12 cellular contexts compared by ENCODE assay signal in genomic region chr12:49748306-49748705, GRCh38. TPM values are rescaled to one million over a fixed set of nuclear protein-coding genes. Genes with fewer than 3 reads are reported as not detected.
DNase-seq lines count a peak whose midpoint lies in the region; ATAC-seq and TF ChIP-seq lines count a peak whose summit lies in the region.
"Had no signal": no experiment of that assay in that cellular context is flagged by ENCODE, and none has a peak within 500 bp of the region (broad histone marks: within the 10 kb centered on the region; RNA-seq: fewer than 3 reads in every experiment).

No MANE protein-coding gene starts in this region.

- no CpG with 5 or more reads among the region's 1 CpG for WGBS in trophoblast cell (ENCODE audit: extremely low coverage, insufficient coverage, insufficient read length)

- H3K18ac ChIP-seq in trophoblast cell (ENCODE audit: low read length): no peak overlapping the region

- POLR2A ChIA-PET in RWPE1 (lab: Yijun Ruan, JAX; ENCODE audit: low non-redundant PET): no interaction called here

- H3K9me3 ChIP-seq in trophoblast cell (ENCODE audit: insufficient read depth, low read depth, low read length): no peaks in the 10 kb centered on the region

- no peak overlapping the region for H2BK120ac ChIP-seq in trophoblast cell (ENCODE audit: insufficient read depth, low read length, poor library complexity)

- no peaks in the 10 kb centered on the region for H3K79me1 ChIP-seq in trophoblast cell (ENCODE audit: low read length)

- no peak overlapping the region for H4K8ac ChIP-seq in trophoblast cell (ENCODE audit: low read depth, low read length)

- H2AK5ac ChIP-seq in trophoblast cell (ENCODE audit: low read length): no peak overlapping the region

- no peak overlapping the region for H2BK5ac ChIP-seq in trophoblast cell (ENCODE audit: low read depth, low read length, poor library complexity)

- no peak overlapping the region for H3K4me3 ChIP-seq in trophoblast cell (ENCODE audit: low read depth, low read length)

- no peak overlapping the region for H3K23ac ChIP-seq in trophoblast cell (ENCODE audit: low read length)

- peaks cover 2 to 5% of the 10 kb centered on the region in 2 experiments for H3K4me1 ChIP-seq in trophoblast cell (ENCODE audit: control insufficient read depth in 1 of 2, insufficient read depth in 2 of 2, low read length in 2 of 2)

- no peaks in the 10 kb centered on the region for H3K9me3 Mint-ChIP-seq in activated CD8-positive, alpha-beta memory T cell treated with anti-CD3 and anti-CD28 coated beads, Interleukin-2, amount 10 ng/mL, durations not matched to agents 7 days and 5 days (ENCODE audit: low read depth)
- no peaks in the 10 kb centered on the region for H3K9me3 Mint-ChIP-seq in effector memory CD8-positive, alpha-beta T cell

- H2AFZ ChIP-seq in trophoblast cell (ENCODE audit: insufficient read depth, low read length, poor library complexity): no peak overlapping the region

- H3K4me1 Mint-ChIP-seq in activated CD8-positive, alpha-beta memory T cell treated with anti-CD3 and anti-CD28 coated beads, Interleukin-2, amount 10 ng/mL, durations not matched to agents 7 days and 5 days: peaks cover 86% of the 10 kb centered on the region
- H3K4me1 Mint-ChIP-seq in effector memory CD8-positive, alpha-beta T cell (ENCODE audit: low read depth in 2 of 2): peaks cover 57 to 83% of the 10 kb centered on the region in 2 donors

- H3K27ac ChIP-seq in trophoblast cell (ENCODE audit: low read depth, low read length) (no peak overlapping the region), RWPE1 (no peak overlapping the region)

- no peak overlapping the region for H3K4me2 ChIP-seq in trophoblast cell (ENCODE audit: low read length)

- H3K36me3 Mint-ChIP-seq in activated CD8-positive, alpha-beta memory T cell treated with anti-CD3 and anti-CD28 coated beads, Interleukin-2, amount 10 ng/mL, durations not matched to agents 7 days and 5 days: peaks cover 57% of the 10 kb centered on the region
- peaks cover 39% of the 10 kb centered on the region for H3K36me3 Mint-ChIP-seq in effector memory CD8-positive, alpha-beta T cell (ENCODE audit: insufficient read depth)

- CTCF ChIA-PET in activated CD8-positive, alpha-beta memory T cell treated with anti-CD3 and anti-CD28 coated beads, Interleukin-2, amount 10 ng/mL, durations not matched to agents 7 days and 5 days (lab: Charles Lee): interaction anchor here (0.8 to 3.7 kb wide), 6 partner anchors 10 to 364 kb away, joined by 3 to 22 read pairs (median 4); partner anchors contain the start of gene COX14
- CTCF ChIA-PET in RWPE1 (lab: Yijun Ruan, JAX): interaction anchor here (0.6 kb wide), 1 partner anchor 178 kb away, joined by 3 read pairs; no protein-coding TSS in a partner anchor

- H3K14ac ChIP-seq in trophoblast cell (ENCODE audit: low read length): no peak overlapping the region

- H2BK12ac ChIP-seq in trophoblast cell (ENCODE audit: low read length): no peak overlapping the region

- H3K4me3 Mint-ChIP-seq in activated CD8-positive, alpha-beta memory T cell treated with anti-CD3 and anti-CD28 coated beads, Interleukin-2, amount 10 ng/mL, durations not matched to agents 7 days and 5 days: peak overlapping the region; percentile 22
- peak overlapping the region; percentile 38 to 62 for H3K4me3 Mint-ChIP-seq in effector memory CD8-positive, alpha-beta T cell

- DNase-seq in activated CD8-positive, alpha-beta memory T cell treated with anti-CD3 and anti-CD28 coated beads, Interleukin-2, amount 10 ng/mL, durations not matched to agents 7 days and 5 days: no peak
- no peak for DNase-seq in activated CD8-positive, alpha-beta memory T cell treated with anti-CD3 and anti-CD28 coated beads for 24 hours
- DNase-seq in OCI-M1 (lab: John Stamatoyannopoulos, UW) (peak; percentile 52), trophoblast cell (peak in 1 of 2 donors; percentile 54), left colon (no peak), RWPE1 (ENCODE audit: low spot score) (no peak)
- DNase-seq in effector memory CD8-positive, alpha-beta T cell: no peak
- DNase-seq: activated effector memory CD4-positive, alpha-beta T cell treated with Interleukin-2 at 50 U/mL for 16 hours; cortex of kidney; NCI-H1105; NCI-H510A had no signal

- peak overlapping the region; percentile 84 for H3K27ac Mint-ChIP-seq in activated CD8-positive, alpha-beta memory T cell treated with anti-CD3 and anti-CD28 coated beads, Interleukin-2, amount 10 ng/mL, durations not matched to agents 7 days and 5 days
- H3K27ac Mint-ChIP-seq in effector memory CD8-positive, alpha-beta T cell: peak overlapping the region; percentile 38 to 75

- no peak overlapping the region for H3K9ac ChIP-seq in trophoblast cell (ENCODE audit: low read length)

- H3K27me3 Mint-ChIP-seq in activated CD8-positive, alpha-beta memory T cell treated with anti-CD3 and anti-CD28 coated beads, Interleukin-2, amount 10 ng/mL, durations not matched to agents 7 days and 5 days: no peaks in the 10 kb centered on the region
- H3K27me3 Mint-ChIP-seq in effector memory CD8-positive, alpha-beta T cell: no peaks in the 10 kb centered on the region

- peaks cover 21% of the 10 kb centered on the region for H3K79me2 ChIP-seq in trophoblast cell (ENCODE audit: control insufficient read depth, insufficient read depth, low read length, poor library complexity)

- no peaks in the 10 kb centered on the region for H3K27me3 ChIP-seq in trophoblast cell (ENCODE audit: insufficient read depth, low read length)

- no peak overlapping the region for H4K12ac ChIP-seq in trophoblast cell (ENCODE audit: low read depth, low read length)

- peak overlapping the region; percentile 22 for H3K4ac ChIP-seq in trophoblast cell (ENCODE audit: low read depth, low read length)

- no peak overlapping the region for H4K91ac ChIP-seq in trophoblast cell (ENCODE audit: low read depth, low read length)

- peaks cover 6 to 9% of the 10 kb centered on the region in 2 experiments for H3K36me3 ChIP-seq in trophoblast cell (ENCODE audit: control insufficient read depth in 1 of 2, insufficient read depth in 2 of 2, low read length in 2 of 2)

- intact Hi-C loops in left colon (cut with DNase I, micrococcal nuclease): no loop called here

- no peak for TF ChIP-seq CTCF in RWPE1 (conservative IDR thresholded peaks at IDR 0.05; ENCODE audit: low read depth)

- ATAC-seq in activated CD8-positive, alpha-beta memory T cell treated with anti-CD3 and anti-CD28 coated beads, Interleukin-2, amount 10 ng/mL, durations not matched to agents 7 days and 5 days: no peak
- no peak for ATAC-seq in effector memory CD8-positive, alpha-beta T cell (replicated peaks)
- ATAC-seq in left colon (no peak), HG02798 (IDR thresholded peaks at IDR 0.05; ENCODE audit: poor library complexity, unreplicated experiment) (no peak)

RNA-seq across cellular contexts. Expression of gene TMBIM6, which starts 6.9 kb away (rescaled TPM):
- 100 to 1,000 TPM; 396 to 524 TPM for total RNA-seq in activated CD8-positive, alpha-beta memory T cell treated with anti-CD3 and anti-CD28 coated beads, Interleukin-2, amount 10 ng/mL, durations not matched to agents 7 days and 5 days
- polyA plus RNA-seq in trophoblast cell (2013): 538 and 588 TPM in 2 replicates
- total RNA-seq in left colon: 100 to 1,000 TPM; 880 to 918 TPM

RNA-seq across cellular contexts. Expression of gene FMNL3, which starts 41.1 kb away (rescaled TPM):
- total RNA-seq in activated CD8-positive, alpha-beta memory T cell treated with anti-CD3 and anti-CD28 coated beads, Interleukin-2, amount 10 ng/mL, durations not matched to agents 7 days and 5 days: 10 to 100 TPM; 44.2 to 50.5 TPM
- 4.6 and 4.8 TPM in 2 replicates for polyA plus RNA-seq in trophoblast cell (2013)
- 1 to 10 TPM; 2.9 to 8.0 TPM for total RNA-seq in left colon

Comparison
In these comparisons a context has a peak if more than half of its experiments do, and no peak if none do; other contexts are left out.
1. RNA of gene FMNL3, which starts 41.1 kb away (total RNA-seq): 44.2 to 50.5 TPM in activated CD8-positive, alpha-beta memory T cell treated with anti-CD3 and anti-CD28 coated beads, Interleukin-2, amount 10 ng/mL, durations not matched to agents 7 days and 5 days; 2.9 to 8.0 TPM in left colon; every median in the first group is over 4 times any median in the second.